21 cellular contexts compared by ENCODE assay signal in genomic region chr7:77524732-77525131, GRCh38.
"Had no signal": no experiment of that assay in that cellular context is flagged by ENCODE, and none has a peak within 500 bp of the region (broad histone marks: within the 10 kb centered on the region; RNA-seq: fewer than 3 reads in every experiment).

No MANE protein-coding gene starts in this region.

- H3K27me3 ChIP-seq: dorsolateral prefrontal cortex, hepatocyte, sigmoid colon, thyroid gland had no signal

- ATAC-seq: left colon, WTC11 had no signal

- H3K9me3 ChIP-seq: sigmoid colon, thyroid gland had no signal

- H3K79me2 ChIP-seq: hepatocyte had no signal

- DNase-seq: activated CD4-positive, alpha-beta memory T cell treated with anti-CD3 and anti-CD28 coated beads for 36 hours; activated CD4-positive, alpha-beta T cell treated with anti-CD3 and anti-CD28 coated beads for 4 hours; activated naive CD4-positive, alpha-beta T cell; activated naive CD8-positive, alpha-beta T cell treated with anti-CD3 and anti-CD28 coated beads for 36 hours; activated T-cell treated with anti-CD3 and anti-CD28 coated beads for 4 hours; amygdala; caudate nucleus; dorsolateral prefrontal cortex; left colon; midbrain; occipital lobe; posterior cingulate gyrus; sigmoid colon; stimulated activated CD4-positive, alpha-beta T cell treated with anti-CD3 and anti-CD28 coated beads, Interleukin-1b, Interleukin-23, amount 100 ng/mL, for 48 hours; stimulated activated CD8-positive, alpha-beta memory T cell treated with anti-CD3 and anti-CD28 coated beads, Interleukin-4, amount 100 ng/mL, for 48 hours; stimulated activated naive CD4-positive, alpha-beta T cell; thyroid gland had no signal

- H3K4me3 ChIP-seq: dorsolateral prefrontal cortex, hepatocyte, sigmoid colon, thyroid gland had no signal

- H3K36me3 Mint-ChIP-seq: activated CD4-positive, alpha-beta memory T cell treated with anti-CD3 and anti-CD28 coated beads for 36 hours; activated naive CD8-positive, alpha-beta T cell treated with anti-CD3 and anti-CD28 coated beads for 36 hours; brain; WTC11 had no signal

- H3K4me2 ChIP-seq: hepatocyte had no signal

- H3K9me3 Mint-ChIP-seq: activated CD4-positive, alpha-beta memory T cell treated with anti-CD3 and anti-CD28 coated beads for 36 hours; activated naive CD8-positive, alpha-beta T cell treated with anti-CD3 and anti-CD28 coated beads for 36 hours; brain; T-helper 1 cell treated with Interleukin-12 subunit alpha and Interleukin-12 subunit beta and Interleukin-4 antibody, amounts not matched to agents 30 μg/mL and 1 μg/mL, for 36 hours; WTC11 had no signal

- H3K4me3 Mint-ChIP-seq: activated CD4-positive, alpha-beta memory T cell treated with anti-CD3 and anti-CD28 coated beads for 36 hours; activated naive CD8-positive, alpha-beta T cell treated with anti-CD3 and anti-CD28 coated beads for 36 hours; brain; T-helper 1 cell treated with Interleukin-12 subunit alpha and Interleukin-12 subunit beta and Interleukin-4 antibody, amounts not matched to agents 30 μg/mL and 1 μg/mL, for 36 hours; WTC11 had no signal

- H3K36me3 ChIP-seq: sigmoid colon, thyroid gland had no signal

- H2AFZ ChIP-seq: hepatocyte had no signal

- H3K4me1 ChIP-seq: sigmoid colon had no signal

- H3K27me3 Mint-ChIP-seq: activated naive CD8-positive, alpha-beta T cell treated with anti-CD3 and anti-CD28 coated beads for 36 hours; brain had no signal

- H3K27ac ChIP-seq: dorsolateral prefrontal cortex, hepatocyte, sigmoid colon, thyroid gland had no signal

- H3K4me1 Mint-ChIP-seq: brain had no signal
